ENCODE assay signal across 16 cellular contexts in genomic region chr6:145332001-145332400, GRCh38.
A peak's percentile ranks its signal among the peaks of the same experiment; 100 is the strongest.
DNase-seq lines count a peak whose midpoint lies in the region; ATAC-seq and TF ChIP-seq lines count a peak whose summit lies in the region.
"Had no signal": no experiment of that assay in that cellular context is flagged by ENCODE, and none has a peak within 500 bp of the region (broad histone marks: within the 10 kb centered on the region; RNA-seq: fewer than 3 reads in every experiment).

No MANE protein-coding gene starts in this region.

- H3K4ac ChIP-seq in trophoblast cell (ENCODE audit: low read depth, low read length) = no peak overlapping the region

- no peaks in the 10 kb centered on the region for H3K79me1 ChIP-seq in trophoblast cell (ENCODE audit: low read length)

- no peak overlapping the region for H4K8ac ChIP-seq in trophoblast cell (ENCODE audit: low read depth, low read length)

- H3K4me3 ChIP-seq in heart left ventricle = no peak overlapping the region
- H3K4me3 ChIP-seq in NT2/D1 (ENCODE audit: insufficient read length, low read depth) = no peak overlapping the region
- H3K4me3 ChIP-seq in trophoblast cell (ENCODE audit: low read depth, low read length) = no peak overlapping the region
- H3K4me3 ChIP-seq in BE2C (ENCODE audit: low read depth, low read length) = no peak overlapping the region
- H3K4me3 ChIP-seq: Peyer's patch had no signal

- intact Hi-C loops in heart left ventricle (cut with DNase I) = no loop called here
- intact Hi-C loops in cardiac septum (cut with DNase I) = loop anchor here (5.0 kb wide), 1 partner anchor 40 kb away; no protein-coding TSS in a partner anchor

- H3K27ac ChIP-seq in heart left ventricle (peak overlapping the region in 1 of 12 donors; percentile 6), foreskin keratinocyte (no peak overlapping the region), trophoblast cell (ENCODE audit: low read depth, low read length) (no peak overlapping the region)
- H3K27ac ChIP-seq: C4-2B, Peyer's patch had no signal

- no peak overlapping the region for H2AK5ac ChIP-seq in trophoblast cell (ENCODE audit: low read length)

- H3K36me3 ChIP-seq in heart left ventricle (no peaks in the 10 kb centered on the region), NT2/D1 (ENCODE audit: insufficient read depth, insufficient read length, low read length) (no peaks in the 10 kb centered on the region), trophoblast cell (ENCODE audit: control insufficient read depth in 1 of 2, insufficient read depth in 2 of 2, low read length in 2 of 2) (no peaks in the 10 kb centered on the region), BE2C (no peaks in the 10 kb centered on the region)
- H3K36me3 ChIP-seq: Peyer's patch had no signal

- 32 to 41% (median 37%) methylated on average over 2 of the region's 2 CpGs for WGBS in heart left ventricle, 4 donors
- WGBS in trophoblast cell (ENCODE audit: extremely low coverage, insufficient coverage, insufficient read length) = no CpG with 5 or more reads among the region's 2 CpGs

- no peak overlapping the region for H4K12ac ChIP-seq in trophoblast cell (ENCODE audit: low read depth, low read length)

- H3K4me1 ChIP-seq in heart left ventricle = peaks cover 0 to 13% (median 0%) of the 10 kb centered on the region in 12 donors
- no peaks in the 10 kb centered on the region for H3K4me1 ChIP-seq in NT2/D1 (ENCODE audit: insufficient read depth, insufficient read length)
- peaks cover 4% of the 10 kb centered on the region for H3K4me1 ChIP-seq in foreskin keratinocyte
- H3K4me1 ChIP-seq in trophoblast cell (ENCODE audit: control insufficient read depth in 1 of 2, insufficient read depth in 2 of 2, low read length in 2 of 2) = peaks cover 2% of the 10 kb centered on the region in 2 experiments
- H3K4me1 ChIP-seq in BE2C = peaks cover 2% of the 10 kb centered on the region; the same call in 1 of the 2 replicates
- H3K4me1 ChIP-seq: Peyer's patch had no signal

- H3K27me3 ChIP-seq in heart left ventricle = no peaks in the 10 kb centered on the region
- H3K27me3 ChIP-seq in NT2/D1 (ENCODE audit: insufficient read depth, insufficient read length) = no peaks in the 10 kb centered on the region
- H3K27me3 ChIP-seq in foreskin keratinocyte = no peaks in the 10 kb centered on the region
- H3K27me3 ChIP-seq in trophoblast cell (ENCODE audit: insufficient read depth, low read length) = no peaks in the 10 kb centered on the region
- no peaks in the 10 kb centered on the region for H3K27me3 ChIP-seq in BE2C
- H3K27me3 ChIP-seq: Peyer's patch had no signal

- H2BK12ac ChIP-seq in trophoblast cell (ENCODE audit: low read length) = no peak overlapping the region

- no peak overlapping the region for H3K14ac ChIP-seq in trophoblast cell (ENCODE audit: low read length)

- no peak overlapping the region for H3K4me2 ChIP-seq in trophoblast cell (ENCODE audit: low read length)

- no peak overlapping the region for H3K23ac ChIP-seq in trophoblast cell (ENCODE audit: low read length)

- H4K91ac ChIP-seq in trophoblast cell (ENCODE audit: low read depth, low read length) = no peak overlapping the region

- no peak overlapping the region for H2BK120ac ChIP-seq in trophoblast cell (ENCODE audit: insufficient read depth, low read length, poor library complexity)

- no peak overlapping the region for H3K18ac ChIP-seq in trophoblast cell (ENCODE audit: low read length)

- no peaks in the 10 kb centered on the region for H3K9me3 ChIP-seq in heart left ventricle
- H3K9me3 ChIP-seq in NT2/D1 (ENCODE audit: insufficient read depth, low read length) = no peaks in the 10 kb centered on the region
- H3K9me3 ChIP-seq in trophoblast cell (ENCODE audit: insufficient read depth, low read depth, low read length) = no peaks in the 10 kb centered on the region
- no peaks in the 10 kb centered on the region for H3K9me3 ChIP-seq in BE2C
- H3K9me3 ChIP-seq: Peyer's patch had no signal

- H3K79me2 ChIP-seq in trophoblast cell (ENCODE audit: control insufficient read depth, insufficient read depth, low read length, poor library complexity) = no peaks in the 10 kb centered on the region

- no peak overlapping the region for H2AFZ ChIP-seq in trophoblast cell (ENCODE audit: insufficient read depth, low read length, poor library complexity)

- H3K9ac ChIP-seq in NT2/D1 (ENCODE audit: insufficient read length, low read depth) = no peak overlapping the region
- H3K9ac ChIP-seq in trophoblast cell (ENCODE audit: low read length) = no peak overlapping the region

- TF ChIP-seq CTCF in heart left ventricle (IDR thresholded peaks at IDR 0.05) (no peak), foreskin keratinocyte (conservative IDR thresholded peaks at IDR 0.05) (no peak), BE2C (IDR thresholded peaks at IDR 0.05; ENCODE audit: low read depth, low read length) (no peak)

- DNase-seq in heart left ventricle = no peak
- no peak for DNase-seq in cardiac septum (ENCODE audit: low spot score)
- peak; percentile 36 for DNase-seq in NT2/D1 (ENCODE audit: low read depth, low spot score)
- DNase-seq in foreskin keratinocyte = peak in 1 of 2 donors; percentile 44
- peak; percentile 20 to 58 for DNase-seq in trophoblast cell
- no peak for DNase-seq in BE2C
- no peak for DNase-seq in activated naive CD4-positive, alpha-beta T cell (lab: John Stamatoyannopoulos, UW)
- DNase-seq: COR-L47, GOT3, KG1, NCI-H1105 treated with DMSO at 0.1 percent for 48 hours, NCI-H187, NCI-H774, Peyer's patch had no signal

- H2BK5ac ChIP-seq in trophoblast cell (ENCODE audit: low read depth, low read length, poor library complexity) = no peak overlapping the region

- ATAC-seq in heart left ventricle (peak; percentile 33 to 75 (median 61)), foreskin keratinocyte (peak; percentile 35), GM19397 (IDR thresholded peaks at IDR 0.05; ENCODE audit: unreplicated experiment) (no peak)

- no peak for TF ChIP-seq POLR2A in heart left ventricle (IDR thresholded peaks at IDR 0.05)

Comparison
In these comparisons a context has a peak if more than half of its experiments do, and no peak if none do; other contexts are left out.
1. DNase-seq: peak in NT2/D1 (single experiment) and trophoblast cell (2 of 2); none in heart left ventricle (0 of 5), cardiac septum (single experiment), BE2C (single experiment) and activated naive CD4-positive, alpha-beta T cell (0 of 4).